ENCODE assay signal across 10 cellular contexts in the genomic region with DNA sequence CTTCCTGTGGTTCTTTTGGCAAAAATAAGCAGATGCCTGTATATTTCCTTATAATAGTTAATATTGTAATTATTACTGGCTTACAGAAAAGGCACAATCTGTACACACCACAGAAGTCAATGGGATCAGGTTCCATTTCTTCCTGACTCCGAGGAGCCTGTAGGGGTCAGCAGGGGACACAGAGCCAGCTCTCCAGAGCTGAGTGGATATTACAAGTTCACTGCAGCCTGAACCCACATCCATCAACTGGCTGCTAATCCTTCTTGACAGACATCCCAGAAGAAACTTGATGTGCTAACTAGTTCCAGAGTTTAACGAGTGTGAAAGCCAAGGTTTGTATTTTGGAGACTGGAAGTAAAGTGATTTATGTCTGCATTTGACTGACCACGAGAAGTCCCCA.
DNase-seq lines count a peak whose midpoint lies in the region; ATAC-seq and TF ChIP-seq lines count a peak whose summit lies in the region.
"Had no signal": no experiment of that assay in that cellular context is flagged by ENCODE, and none has a peak within 500 bp of the region (broad histone marks: within the 10 kb centered on the region; RNA-seq: fewer than 3 reads in every experiment).

No MANE protein-coding gene starts in this region.

- DNase-seq in DMS53 treated with DMSO at 0.1 percent for 48 hours (lab: John Stamatoyannopoulos, UW; ENCODE audit: unreplicated experiment) (peak; percentile 36), NCI-H1092 (lab: John Stamatoyannopoulos, UW) (peak; percentile 58), KG1 (lab: John Stamatoyannopoulos, UW) (no peak)
- DNase-seq in stimulated activated CD4-positive, alpha-beta T cell treated with anti-CD3 and anti-CD28 coated beads, Interleukin-4, amount 100 ng/mL, for 4 hours, result no peak
- DNase-seq: activated T-cell treated with anti-CD3 and anti-CD28 coated beads for 4 hours had no signal

- H3K4me1 Mint-ChIP-seq in brain, result no peaks in the 10 kb centered on the region

- peak; percentile 29 to 55 for TF ChIP-seq CTCF in brain (conservative IDR thresholded peaks at IDR 0.05)
- TF ChIP-seq CTCF in parathyroid adenoma (IDR thresholded peaks at IDR 0.05), result peak; percentile 39

- no peak overlapping the region for H3K27ac ChIP-seq in parathyroid adenoma
- H3K27ac ChIP-seq: neutrophil had no signal

- no peak overlapping the region for H3K4me2 ChIP-seq in parathyroid adenoma (ENCODE audit: low read length)

- H3K9me3 ChIP-seq in parathyroid adenoma (ENCODE audit: control insufficient read depth, low read length), result no peaks in the 10 kb centered on the region
- H3K9me3 ChIP-seq: neutrophil had no signal

- H3K9me3 Mint-ChIP-seq in brain, result peaks cover 0 to 7% (median 0%) of the 10 kb centered on the region in 5 experiments
- H3K9me3 Mint-ChIP-seq: T-helper 1 cell treated with Interleukin-12 subunit alpha and Interleukin-12 subunit beta and Interleukin-4 antibody, amounts not matched to agents 30 μg/mL and 1 μg/mL, for 36 hours had no signal

- ATAC-seq in HG03432 (IDR thresholded peaks at IDR 0.05; ENCODE audit: unreplicated experiment), result no peak

- H3K9ac ChIP-seq in parathyroid adenoma, result no peak overlapping the region

- no peaks in the 10 kb centered on the region for H3K36me3 Mint-ChIP-seq in brain

- H3K4me1 ChIP-seq in parathyroid adenoma, result peaks cover 2% of the 10 kb centered on the region

- no peak overlapping the region for H2AFZ ChIP-seq in parathyroid adenoma

- H3K79me2 ChIP-seq in parathyroid adenoma, result no peaks in the 10 kb centered on the region

- no peaks in the 10 kb centered on the region for H3K36me3 ChIP-seq in parathyroid adenoma (ENCODE audit: control insufficient read depth, insufficient read depth, low read length)
- H3K36me3 ChIP-seq: neutrophil had no signal

- no peak overlapping the region for H3K4me3 Mint-ChIP-seq in brain
- H3K4me3 Mint-ChIP-seq: T-helper 1 cell treated with Interleukin-12 subunit alpha and Interleukin-12 subunit beta and Interleukin-4 antibody, amounts not matched to agents 30 μg/mL and 1 μg/mL, for 36 hours had no signal

- H3K27me3 ChIP-seq in parathyroid adenoma (ENCODE audit: control insufficient read depth, insufficient read depth, low read length), result no peaks in the 10 kb centered on the region

- H3K27me3 Mint-ChIP-seq in brain, result peaks cover 30% of the 10 kb centered on the region

- no peak overlapping the region for H3K27ac Mint-ChIP-seq in brain
- H3K27ac Mint-ChIP-seq: T-helper 1 cell treated with Interleukin-12 subunit alpha and Interleukin-12 subunit beta and Interleukin-4 antibody, amounts not matched to agents 30 μg/mL and 1 μg/mL, for 36 hours had no signal

- H3K4me3 ChIP-seq in parathyroid adenoma (ENCODE audit: low read depth, low read length), result no peak overlapping the region

Comparison
In these comparisons a context has a peak if more than half of its experiments do, and no peak if none do; other contexts are left out.
1. DNase-seq: peak in DMS53 treated with DMSO at 0.1 percent for 48 hours (single experiment) and NCI-H1092 (single experiment); none in stimulated activated CD4-positive, alpha-beta T cell treated with anti-CD3 and anti-CD28 coated beads, Interleukin-4, amount 100 ng/mL, for 4 hours (0 of 2) and KG1 (single experiment).